8 cellular contexts compared by ENCODE assay signal in genomic region chr14:22871962-22872832, GRCh38. TPM values are rescaled to one million over a fixed set of nuclear protein-coding genes. Genes with fewer than 3 reads are reported as not detected.
DNase-seq lines count a peak whose midpoint lies in the region; ATAC-seq, FAIRE-seq and TF ChIP-seq lines count a peak whose summit lies in the region.

No MANE protein-coding gene starts in this region.

- intact Hi-C loops in kidney (cut with DNase I), result no loop called here

- H3K27ac ChIP-seq in WERI-Rb-1 (peak overlapping the region; percentile 78), caudate nucleus (ENCODE audit: low read depth, low read length) (peak overlapping the region; percentile 95), kidney (ENCODE audit: low read depth in 2 of 2, low read length in 2 of 2) (peak overlapping the region; percentile 98 to 99)

- peak; percentile 81 for TF ChIP-seq CTCF in WERI-Rb-1 (IDR thresholded peaks at IDR 0.05; ENCODE audit: low read depth, low read length)
- peak; percentile 97 for TF ChIP-seq CTCF in kidney (IDR thresholded peaks at IDR 0.05; ENCODE audit: borderline replicate concordance, extremely low read depth, insufficient read depth)

- DNase-seq in NCI-H187 (lab: John Stamatoyannopoulos, UW), result peak; percentile 37 to 63
- DNase-seq in NCI-H187 treated with DMSO at 0.1 percent for 48 hours (lab: John Stamatoyannopoulos, UW), result no peak
- DNase-seq in NCI-H2029 (lab: John Stamatoyannopoulos, UW), result peak; percentile 99
- DNase-seq in WERI-Rb-1, result peak; percentile 89
- peak in 51 of 61 donors; percentile 17 to 79 (median 57) for DNase-seq in caudate nucleus (lab: John Stamatoyannopoulos, UW)
- DNase-seq in kidney, result peak; percentile 91
- DNase-seq in stimulated activated CD4-positive, alpha-beta T cell treated with anti-CD3 and anti-CD28 coated beads, Interleukin-15, amount 100 ng/mL, for 1 hour (ENCODE audit: low read depth in 1 of 2, low spot score in 1 of 2), result peak; percentile 39 to 54

- FAIRE-seq in kidney (lab: Jason Lieb, UNC), result no peak

- H3K36me3 ChIP-seq in WERI-Rb-1 (no peaks in the 10 kb centered on the region; the same call in 1 of the 2 replicates), kidney (ENCODE audit: control insufficient read depth in 1 of 2, insufficient read depth in 2 of 2, low read length in 2 of 2) (peaks cover 27 to 42% of the 10 kb centered on the region in 2 donors)

- peaks cover 6 to 12% of the 10 kb centered on the region in 2 donors for H3K4me1 ChIP-seq in kidney (ENCODE audit: control insufficient read depth in 1 of 2, insufficient read depth in 1 of 2, low read depth in 1 of 2, low read length in 2 of 2)

- H3K4me3 ChIP-seq in WERI-Rb-1 (ENCODE audit: low read depth, low read length), result peak overlapping the region; percentile 71
- H3K4me3 ChIP-seq in kidney (ENCODE audit: low read length in 2 of 2), result peak overlapping the region; percentile 63 to 75

- peak overlapping the region; percentile 47 to 81 for H3K9ac ChIP-seq in kidney (ENCODE audit: low read length in 2 of 2)

- H3K9me3 ChIP-seq in WERI-Rb-1 (ENCODE audit: severe bottlenecking), result no peaks in the 10 kb centered on the region
- no peaks in the 10 kb centered on the region for H3K9me3 ChIP-seq in kidney (ENCODE audit: control insufficient read depth in 1 of 2, low read length in 2 of 2)

- peak; percentile 23 for ATAC-seq in HG02852 (IDR thresholded peaks at IDR 0.05; ENCODE audit: unreplicated experiment)

- no peaks in the 10 kb centered on the region for H3K27me3 ChIP-seq in WERI-Rb-1 (ENCODE audit: insufficient read depth, low read depth, severe bottlenecking)

RNA-seq across cellular contexts. Expression of gene LRP10, which starts 0.7 kb away (rescaled TPM):
- total RNA-seq in kidney, result 207 TPM
- polyA plus RNA-seq in kidney (ENCODE audit: insufficient read depth, low read depth, low replicate concordance), result 74.7 TPM

RNA-seq across cellular contexts. Expression of gene REM2, which starts 10.8 kb away (rescaled TPM):
- 0.63 TPM for total RNA-seq in kidney
- polyA plus RNA-seq in kidney (ENCODE audit: insufficient read depth, low read depth, low replicate concordance), result 0.77 TPM

RNA-seq across cellular contexts. Expression of gene MMP14, which starts 35.8 kb away (rescaled TPM):
- total RNA-seq in kidney, result 108 TPM
- polyA plus RNA-seq in kidney (ENCODE audit: insufficient read depth, low read depth, low replicate concordance), result 30.1 TPM

RNA-seq across cellular contexts. Expression of gene MRPL52, which starts 42.5 kb away (rescaled TPM):
- 74.3 TPM for total RNA-seq in kidney
- 255 TPM for polyA plus RNA-seq in kidney (ENCODE audit: insufficient read depth, low read depth, low replicate concordance)

RNA-seq across cellular contexts. Expression of gene RBM23, which starts 46.8 kb away (rescaled TPM):
- total RNA-seq in kidney, result 93.6 TPM
- polyA plus RNA-seq in kidney (ENCODE audit: insufficient read depth, low read depth, low replicate concordance), result 44.8 TPM
